Comparison of ENCODE assay signal across 8 cellular contexts in the genomic region with DNA sequence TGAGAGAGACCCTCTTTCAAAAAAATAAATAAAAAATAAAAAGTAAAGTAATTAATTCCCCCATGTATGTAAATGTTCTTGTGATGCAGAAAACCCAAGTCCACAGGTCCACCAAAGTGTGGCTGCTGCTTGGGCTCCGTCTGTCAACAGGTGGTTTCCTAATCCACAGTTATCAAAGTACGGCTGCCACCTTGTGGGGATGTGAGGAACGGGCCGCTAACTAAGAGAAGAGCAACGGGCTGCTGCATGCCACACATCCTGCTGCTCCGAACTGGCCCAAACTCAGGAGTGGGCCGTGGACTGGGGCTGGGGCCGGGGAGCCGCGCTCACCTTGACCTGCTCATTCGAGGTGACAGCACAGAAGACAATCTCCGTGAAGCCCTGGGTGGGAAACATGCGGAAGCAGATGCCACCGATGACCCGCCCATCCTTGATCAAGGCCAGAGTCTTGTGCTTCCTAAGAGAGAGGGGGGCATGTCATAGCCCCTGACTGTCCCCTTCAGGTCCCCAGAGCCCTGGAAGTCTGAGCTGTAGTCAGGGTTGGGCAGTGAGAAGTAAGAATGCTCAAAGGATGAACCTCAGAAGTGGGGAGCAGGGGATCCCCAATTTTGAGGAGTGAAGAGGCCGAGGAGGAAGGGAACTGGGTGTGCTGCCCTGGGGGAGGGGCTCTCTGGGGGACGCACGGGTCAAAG. TPM values are rescaled to one million over a fixed set of nuclear protein-coding genes. Genes with fewer than 3 reads are reported as not detected.
DNase-seq lines count a peak whose midpoint lies in the region; ATAC-seq, FAIRE-seq and TF ChIP-seq lines count a peak whose summit lies in the region.

No MANE protein-coding gene starts in this region.

- TF ChIP-seq EP300 in tibial nerve (IDR thresholded peaks at IDR 0.05) = no peak

- DNase-seq in ELR (ENCODE audit: low read depth) (peak; percentile 88), NCI-H1092 (lab: John Stamatoyannopoulos, UW) (peak; percentile 69), SK-N-DZ (ENCODE audit: low spot score) (peak; percentile 82), frontal cortex (ENCODE audit: low spot score in 2 of 2) (peak; percentile 62 to 81), pancreas (peak; percentile 77 to 91 (median 84)), tibial nerve (ENCODE audit: low spot score in 2 of 2) (peak; percentile 85 to 96)
- peak; percentile 80 for DNase-seq in activated gamma-delta T cell treated with anti-CD3 and anti-CD28 coated beads, Interleukin-2, amount 50 U/mL, for 16 hours (ENCODE audit: low read depth)

- WGBS in pancreas, 2 donors = 24 to 26% methylated on average over 18 of the region's 18 CpGs
- WGBS in tibial nerve, 2 donors = 31 to 41% methylated on average over 17 to 18 of the region's 18 CpGs

- H3K27me3 ChIP-seq in pancreas (no peaks in the 10 kb centered on the region), tibial nerve (no peaks in the 10 kb centered on the region)

- peaks cover 12 to 23% (median 17%) of the 10 kb centered on the region in 3 donors for H3K4me1 ChIP-seq in pancreas
- H3K4me1 ChIP-seq in tibial nerve = peaks cover 0 to 45% (median 24%) of the 10 kb centered on the region in 4 donors

- peaks cover 0 to 4% (median 0%) of the 10 kb centered on the region in 3 donors for H3K36me3 ChIP-seq in pancreas
- H3K36me3 ChIP-seq in tibial nerve = peaks cover 0 to 68% (median 0%) of the 10 kb centered on the region in 3 donors

- H3K4me3 ChIP-seq in pancreas (no peak overlapping the region), tibial nerve (no peak overlapping the region)

- H3K27ac ChIP-seq in pancreas = no peak overlapping the region
- no peak overlapping the region for H3K27ac ChIP-seq in tibial nerve

- no peak for TF ChIP-seq POLR2A in tibial nerve (IDR thresholded peaks at IDR 0.05)

- ATAC-seq in pancreas = peak; percentile 41 to 64 (median 60)
- ATAC-seq in HG03139 (IDR thresholded peaks at IDR 0.05; ENCODE audit: unreplicated experiment) = no peak

- peak; percentile 49 to 81 (median 65) for TF ChIP-seq CTCF in pancreas (IDR thresholded peaks at IDR 0.05)
- TF ChIP-seq CTCF in tibial nerve (IDR thresholded peaks at IDR 0.05) = peak; percentile 71 to 89 (median 81)

- H3K9me3 ChIP-seq in pancreas = no peaks in the 10 kb centered on the region
- no peaks in the 10 kb centered on the region for H3K9me3 ChIP-seq in tibial nerve

- FAIRE-seq in frontal cortex (lab: Jason Lieb, UNC) = no peak
- FAIRE-seq in pancreas (lab: Jason Lieb, UNC) = no peak

- intact Hi-C loops in pancreas (cut with DNase I) = loop anchor here in 2 of 3 donors (5.0 to 10.0 kb wide), 3 partner anchors 92 to 152 kb away; partner anchors contain the start of genes NKIRAS2 (in 2 of the 2) and CNP (in 1 of the 2)

RNA-seq across cellular contexts. Expression of gene KAT2A, which starts 4.3 kb away (rescaled TPM):
- 36.0 and 46.1 TPM in 2 replicates for polyA plus RNA-seq in SK-N-DZ (2014; cell fraction: cytosol; rRNA removed)
- 477 and 734 TPM in 2 replicates for polyA plus RNA-seq in SK-N-DZ (2014; cell fraction: nucleus; rRNA removed)
- total RNA-seq in frontal cortex (10.2 TPM), pancreas (10 to 100 TPM; 17.5 to 43.7 (median 22.3) TPM), tibial nerve (100 to 1,000 TPM in 2 of 4 donors, 10 to 100 TPM in 2; 92.2 to 143 (median 105) TPM)
- polyA plus RNA-seq in pancreas = 100 to 1,000 TPM; 157 to 158 TPM

RNA-seq across cellular contexts. Expression of gene DHX58, which starts 4.3 kb away (rescaled TPM):
- 0.05 and 0.59 TPM in 2 replicates for polyA plus RNA-seq in SK-N-DZ (2014; cell fraction: cytosol; rRNA removed)
- 1.5 and 5.5 TPM in 2 replicates for polyA plus RNA-seq in SK-N-DZ (2014; cell fraction: nucleus; rRNA removed)
- total RNA-seq in frontal cortex (0.82 TPM), pancreas (10 to 100 TPM in 1 of 6 donors, 1 to 10 TPM in 5; 3.7 to 11.0 (median 6.1) TPM), tibial nerve (10 to 100 TPM; 15.9 to 29.4 (median 21.7) TPM)
- polyA plus RNA-seq in pancreas = 10 to 100 TPM; 20.9 to 22.8 TPM

RNA-seq across cellular contexts. Expression of gene HSPB9, which starts 5.8 kb away (rescaled TPM):
- 0.72 and 2.0 TPM in 2 replicates for polyA plus RNA-seq in SK-N-DZ (2014; cell fraction: cytosol; rRNA removed)
- polyA plus RNA-seq in SK-N-DZ (2014; cell fraction: nucleus; rRNA removed) = 1.3 and 3.3 TPM in 2 replicates
- under 0.01 TPM for total RNA-seq in frontal cortex
- total RNA-seq in pancreas = under 1 TPM; 0.40 to 0.75 (median 0.58) TPM
- polyA plus RNA-seq in pancreas = 1 to 10 TPM in 1 of 2 donors, under 1 TPM in 1; 0.85 to 1.6 TPM
- total RNA-seq in tibial nerve = under 1 TPM in 1 of 4 donors, not detected in 3; 0.22 TPM

RNA-seq across cellular contexts. Expression of gene ZNF385C, which starts 18.6 kb away (rescaled TPM):
- 12.5 and 12.6 TPM in 2 replicates for polyA plus RNA-seq in SK-N-DZ (2014; cell fraction: cytosol; rRNA removed)
- polyA plus RNA-seq in SK-N-DZ (2014; cell fraction: nucleus; rRNA removed) = 6.9 and 13.5 TPM in 2 replicates
- total RNA-seq in frontal cortex (0.41 TPM), pancreas (1 to 10 TPM in 5 of 6 donors, under 1 TPM in 1; 0.67 to 2.1 (median 1.4) TPM), tibial nerve (1 to 10 TPM in 1 of 4 donors, under 1 TPM in 1, not detected in 2; 0.20 to 1.5 TPM)
- 1 to 10 TPM; 1.8 to 2.6 TPM for polyA plus RNA-seq in pancreas

RNA-seq across cellular contexts. Expression of gene RAB5C, which starts 37.9 kb away (rescaled TPM):
- polyA plus RNA-seq in SK-N-DZ (2014; cell fraction: cytosol; rRNA removed) = 88.1 and 90.3 TPM in 2 replicates
- polyA plus RNA-seq in SK-N-DZ (2014; cell fraction: nucleus; rRNA removed) = 51.0 and 78.7 TPM in 2 replicates
- 39.1 TPM for total RNA-seq in frontal cortex
- total RNA-seq in pancreas = 10 to 100 TPM; 25.9 to 53.1 (median 42.0) TPM
- polyA plus RNA-seq in pancreas = 10 to 100 TPM; 42.6 to 61.8 TPM
- total RNA-seq in tibial nerve = 100 to 1,000 TPM in 3 of 4 donors, 10 to 100 TPM in 1; 94.8 to 137 (median 117) TPM
